7 cellular contexts compared by ENCODE assay signal in the genomic region with DNA sequence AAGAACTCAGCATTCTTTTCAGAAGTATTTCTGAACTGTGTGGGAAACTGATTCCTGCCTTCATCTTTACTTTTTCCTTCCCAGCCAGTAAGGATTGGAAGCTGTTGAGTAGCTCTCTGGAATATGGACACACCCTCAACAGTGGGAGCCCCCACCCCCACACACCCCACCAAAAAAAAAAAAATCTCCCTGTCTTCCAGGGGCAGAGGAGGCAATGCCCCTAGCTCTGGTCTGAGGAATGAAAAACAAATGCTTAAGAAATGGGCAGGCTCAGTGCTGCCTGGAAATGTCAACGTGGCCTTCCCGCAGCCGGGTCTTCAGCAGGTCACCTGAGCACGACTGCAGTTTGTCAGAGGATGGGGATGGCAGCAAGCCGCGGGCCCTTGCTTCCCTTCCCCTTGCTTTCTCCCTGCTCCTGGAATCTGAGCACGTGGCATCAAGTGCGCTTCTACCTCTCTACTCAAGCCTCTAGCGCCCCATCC. TPM values are rescaled to one million over a fixed set of nuclear protein-coding genes. Genes with fewer than 3 reads are reported as not detected.
DNase-seq lines count a peak whose midpoint lies in the region; ATAC-seq and TF ChIP-seq lines count a peak whose summit lies in the region.

No MANE protein-coding gene starts in this region.

- no peak overlapping the region for H3K4me3 Mint-ChIP-seq in activated T-helper 2 cell treated with anti-CD3 and anti-CD28 coated beads, Interferon-gamma antibody, Interleukin-2, Interleukin-4, amounts not matched to agents 10 μg/mL and 5 μg/mL and 100 μg/mL, durations not matched to agents 14 hours and 24 hours and 36 hours (ENCODE audit: low read depth)

- peaks cover 37% of the 10 kb centered on the region for H3K4me1 Mint-ChIP-seq in activated T-helper 2 cell treated with anti-CD3 and anti-CD28 coated beads, Interferon-gamma antibody, Interleukin-2, Interleukin-4, amounts not matched to agents 10 μg/mL and 5 μg/mL and 100 μg/mL, durations not matched to agents 14 hours and 24 hours and 36 hours (ENCODE audit: low read depth)

- H3K36me3 Mint-ChIP-seq in activated T-helper 2 cell treated with anti-CD3 and anti-CD28 coated beads, Interferon-gamma antibody, Interleukin-2, Interleukin-4, amounts not matched to agents 10 μg/mL and 5 μg/mL and 100 μg/mL, durations not matched to agents 14 hours and 24 hours and 36 hours (ENCODE audit: low read depth): peaks cover 1% of the 10 kb centered on the region

- 1% methylated on average over 9 of the region's 9 CpGs for WGBS in urinary bladder

- H3K36me3 ChIP-seq in left lung (peaks cover 0 to 15% of the 10 kb centered on the region in 2 donors), urinary bladder (ENCODE audit: insufficient read depth) (no peaks in the 10 kb centered on the region)

- peaks cover 0 to 19% of the 10 kb centered on the region in 2 donors for H3K27me3 ChIP-seq in left lung

- H3K9me3 ChIP-seq in left lung: no peaks in the 10 kb centered on the region

- H3K4me1 ChIP-seq in left lung (peaks cover 9 to 53% of the 10 kb centered on the region in 2 donors), urinary bladder (ENCODE audit: insufficient read depth) (no peaks in the 10 kb centered on the region)

- no peaks in the 10 kb centered on the region for H3K9me3 Mint-ChIP-seq in activated T-helper 2 cell treated with anti-CD3 and anti-CD28 coated beads, Interferon-gamma antibody, Interleukin-2, Interleukin-4, amounts not matched to agents 10 μg/mL and 5 μg/mL and 100 μg/mL, durations not matched to agents 14 hours and 24 hours and 36 hours

- peak overlapping the region; percentile 38 to 57 for H3K4me3 ChIP-seq in left lung
- peak overlapping the region; percentile 37 for H3K4me3 ChIP-seq in urinary bladder (ENCODE audit: low read depth, low read length)

- TF ChIP-seq CTCF in left lung (IDR thresholded peaks at IDR 0.05): no peak

- in situ Hi-C loops in ACHN (cut with HindIII; ENCODE audit: low pct_ligation_motif_present, low pct_unique_long_range_greater_than_20kb, low sequenced_read_pairs): no loop called here

- ATAC-seq in GM18502 (IDR thresholded peaks at IDR 0.05; ENCODE audit: poor library complexity, unreplicated experiment): peak; percentile 10
- peak; percentile 12 for ATAC-seq in HG02588 (IDR thresholded peaks at IDR 0.05; ENCODE audit: unreplicated experiment)
- ATAC-seq in left lung: peak; percentile 7
- ATAC-seq in GM18858 (IDR thresholded peaks at IDR 0.05; ENCODE audit: unreplicated experiment): no peak

- H3K27ac ChIP-seq in left lung (peak overlapping the region; percentile 39 to 71), urinary bladder (ENCODE audit: low read depth) (no peak overlapping the region)

- DNase-seq in activated T-helper 2 cell treated with anti-CD3 and anti-CD28 coated beads, Interferon-gamma antibody, Interleukin-2, Interleukin-4, amounts not matched to agents 10 μg/mL and 5 μg/mL and 100 μg/mL, durations not matched to agents 14 hours and 24 hours and 36 hours (ENCODE audit: low spot score): no peak
- no peak for DNase-seq in left lung
- no peak for DNase-seq in ACHN

- H3K27me3 Mint-ChIP-seq in activated T-helper 2 cell treated with anti-CD3 and anti-CD28 coated beads, Interferon-gamma antibody, Interleukin-2, Interleukin-4, amounts not matched to agents 10 μg/mL and 5 μg/mL and 100 μg/mL, durations not matched to agents 14 hours and 24 hours and 36 hours (ENCODE audit: low read depth): peaks cover 5% of the 10 kb centered on the region

- peak overlapping the region; percentile 89 for H3K27ac Mint-ChIP-seq in activated T-helper 2 cell treated with anti-CD3 and anti-CD28 coated beads, Interferon-gamma antibody, Interleukin-2, Interleukin-4, amounts not matched to agents 10 μg/mL and 5 μg/mL and 100 μg/mL, durations not matched to agents 14 hours and 24 hours and 36 hours

- intact Hi-C loops in activated T-helper 2 cell treated with anti-CD3 and anti-CD28 coated beads, Interferon-gamma antibody, Interleukin-2, Interleukin-4, amounts not matched to agents 10 μg/mL and 5 μg/mL and 100 μg/mL, durations not matched to agents 14 hours and 24 hours and 36 hours (cut with micrococcal nuclease): loop anchor here (1.0 to 2.0 kb wide), 5 partner anchors 13 to 235 kb away; partner anchors contain the start of gene DHX9
- intact Hi-C loops in left lung (cut with DNase I): loop anchor here in 1 of 2 donors (5.0 kb wide), 1 partner anchor 179 kb away; no protein-coding TSS in a partner anchor

RNA-seq across cellular contexts. Expression of gene RGS16, which starts 0.5 kb away (rescaled TPM):
- total RNA-seq in activated T-helper 2 cell treated with anti-CD3 and anti-CD28 coated beads, Interferon-gamma antibody, Interleukin-2, Interleukin-4, amounts not matched to agents 10 μg/mL and 5 μg/mL and 100 μg/mL, durations not matched to agents 14 hours and 24 hours and 36 hours: 50.2 and 50.5 TPM in 2 replicates
- total RNA-seq in left lung: 10 to 100 TPM; 10.1 to 11.0 TPM
- total RNA-seq in urinary bladder: 7.9 TPM
- polyA plus RNA-seq in urinary bladder: 5.9 TPM

RNA-seq across cellular contexts. Expression of gene RNASEL, which starts 14.6 kb away (rescaled TPM):
- total RNA-seq in activated T-helper 2 cell treated with anti-CD3 and anti-CD28 coated beads, Interferon-gamma antibody, Interleukin-2, Interleukin-4, amounts not matched to agents 10 μg/mL and 5 μg/mL and 100 μg/mL, durations not matched to agents 14 hours and 24 hours and 36 hours: 3.6 and 4.8 TPM in 2 replicates
- total RNA-seq in left lung: 10 to 100 TPM; 13.5 to 13.6 TPM
- 17.2 TPM for total RNA-seq in urinary bladder
- 10.7 TPM for polyA plus RNA-seq in urinary bladder
